2 cellular contexts compared by ENCODE assay signal in the genomic region with DNA sequence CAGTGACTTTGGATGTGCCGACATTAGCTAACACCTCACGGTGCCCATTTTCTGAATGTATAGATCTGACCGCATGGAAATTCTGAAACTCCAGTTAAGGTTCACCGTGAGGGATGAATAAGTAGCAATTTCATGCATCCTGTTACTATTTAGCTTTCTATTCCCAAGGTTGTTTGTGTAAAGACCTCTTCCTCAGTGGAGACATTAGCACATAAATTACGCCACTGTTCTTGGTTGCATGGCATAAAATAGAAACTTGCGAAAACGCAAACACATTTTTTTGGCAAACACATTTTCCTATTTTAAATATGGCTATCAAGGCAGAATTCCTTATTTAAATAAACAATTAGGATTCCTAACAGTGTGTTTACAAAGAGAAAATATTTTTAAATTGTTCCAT.
TF ChIP-seq lines count a peak whose summit lies in the region.

No MANE protein-coding gene starts in this region.

TF ChIP-seq in WTC11, 78 proteins besides CTCF, POLR2A, EP300 and RAD21 (continued from another document and continues in another):
- TF ChIP-seq, protein P1, sequence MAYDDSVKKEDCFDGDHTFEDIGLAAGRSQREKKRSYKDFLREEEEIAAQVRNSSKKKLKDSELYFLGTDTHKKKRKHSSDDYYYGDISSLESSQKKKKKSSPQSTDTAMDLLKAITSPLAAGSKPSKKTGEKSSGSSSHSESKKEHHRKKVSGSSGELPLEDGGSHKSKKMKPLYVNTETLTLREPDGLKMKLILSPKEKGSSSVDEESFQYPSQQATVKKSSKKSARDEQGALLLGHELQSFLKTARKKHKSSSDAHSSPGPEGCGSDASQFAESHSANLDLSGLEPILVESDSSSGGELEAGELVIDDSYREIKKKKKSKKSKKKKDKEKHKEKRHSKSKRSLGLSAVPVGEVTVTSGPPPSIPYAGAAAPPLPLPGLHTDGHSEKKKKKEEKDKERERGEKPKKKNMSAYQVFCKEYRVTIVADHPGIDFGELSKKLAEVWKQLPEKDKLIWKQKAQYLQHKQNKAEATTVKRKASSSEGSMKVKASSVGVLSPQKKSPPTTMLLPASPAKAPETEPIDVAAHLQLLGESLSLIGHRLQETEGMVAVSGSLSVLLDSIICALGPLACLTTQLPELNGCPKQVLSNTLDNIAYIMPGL (CRISPR knock-in tag; IDR thresholded peaks at IDR 0.05), result no peak
- no peak for TF ChIP-seq JUN (CRISPR knock-in tag; IDR thresholded peaks at IDR 0.05)
- no peak for TF ChIP-seq SMAD4 (CRISPR knock-in tag; IDR thresholded peaks at IDR 0.05)
- TF ChIP-seq ZNF317 (CRISPR knock-in tag; IDR thresholded peaks at IDR 0.05; ENCODE audit: borderline replicate concordance, low read depth), result no peak
- TF ChIP-seq, protein P2, sequence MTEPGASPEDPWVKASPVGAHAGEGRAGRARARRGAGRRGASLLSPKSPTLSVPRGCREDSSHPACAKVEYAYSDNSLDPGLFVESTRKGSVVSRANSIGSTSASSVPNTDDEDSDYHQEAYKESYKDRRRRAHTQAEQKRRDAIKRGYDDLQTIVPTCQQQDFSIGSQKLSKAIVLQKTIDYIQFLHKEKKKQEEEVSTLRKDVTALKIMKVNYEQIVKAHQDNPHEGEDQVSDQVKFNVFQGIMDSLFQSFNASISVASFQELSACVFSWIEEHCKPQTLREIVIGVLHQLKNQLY (CRISPR knock-in tag; IDR thresholded peaks at IDR 0.05), result no peak
- no peak for TF ChIP-seq SMAD3 (CRISPR knock-in tag; IDR thresholded peaks at IDR 0.05; ENCODE audit: borderline replicate concordance)
- TF ChIP-seq, protein P3, sequence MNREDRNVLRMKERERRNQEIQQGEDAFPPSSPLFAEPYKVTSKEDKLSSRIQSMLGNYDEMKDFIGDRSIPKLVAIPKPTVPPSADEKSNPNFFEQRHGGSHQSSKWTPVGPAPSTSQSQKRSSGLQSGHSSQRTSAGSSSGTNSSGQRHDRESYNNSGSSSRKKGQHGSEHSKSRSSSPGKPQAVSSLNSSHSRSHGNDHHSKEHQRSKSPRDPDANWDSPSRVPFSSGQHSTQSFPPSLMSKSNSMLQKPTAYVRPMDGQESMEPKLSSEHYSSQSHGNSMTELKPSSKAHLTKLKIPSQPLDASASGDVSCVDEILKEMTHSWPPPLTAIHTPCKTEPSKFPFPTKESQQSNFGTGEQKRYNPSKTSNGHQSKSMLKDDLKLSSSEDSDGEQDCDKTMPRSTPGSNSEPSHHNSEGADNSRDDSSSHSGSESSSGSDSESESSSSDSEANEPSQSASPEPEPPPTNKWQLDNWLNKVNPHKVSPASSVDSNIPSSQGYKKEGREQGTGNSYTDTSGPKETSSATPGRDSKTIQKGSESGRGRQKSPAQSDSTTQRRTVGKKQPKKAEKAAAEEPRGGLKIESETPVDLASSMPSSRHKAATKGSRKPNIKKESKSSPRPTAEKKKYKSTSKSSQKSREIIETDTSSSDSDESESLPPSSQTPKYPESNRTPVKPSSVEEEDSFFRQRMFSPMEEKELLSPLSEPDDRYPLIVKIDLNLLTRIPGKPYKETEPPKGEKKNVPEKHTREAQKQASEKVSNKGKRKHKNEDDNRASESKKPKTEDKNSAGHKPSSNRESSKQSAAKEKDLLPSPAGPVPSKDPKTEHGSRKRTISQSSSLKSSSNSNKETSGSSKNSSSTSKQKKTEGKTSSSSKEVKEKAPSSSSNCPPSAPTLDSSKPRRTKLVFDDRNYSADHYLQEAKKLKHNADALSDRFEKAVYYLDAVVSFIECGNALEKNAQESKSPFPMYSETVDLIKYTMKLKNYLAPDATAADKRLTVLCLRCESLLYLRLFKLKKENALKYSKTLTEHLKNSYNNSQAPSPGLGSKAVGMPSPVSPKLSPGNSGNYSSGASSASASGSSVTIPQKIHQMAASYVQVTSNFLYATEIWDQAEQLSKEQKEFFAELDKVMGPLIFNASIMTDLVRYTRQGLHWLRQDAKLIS (CRISPR knock-in tag; IDR thresholded peaks at IDR 0.05; ENCODE audit: borderline replicate concordance), result no peak
- no peak for TF ChIP-seq JAZF1 (CRISPR knock-in tag; IDR thresholded peaks at IDR 0.05)
- no peak for TF ChIP-seq AR (CRISPR knock-in tag; IDR thresholded peaks at IDR 0.05)
- TF ChIP-seq SP1 (CRISPR knock-in tag; conservative IDR thresholded peaks at IDR 0.05), result no peak
- TF ChIP-seq, protein P4, sequence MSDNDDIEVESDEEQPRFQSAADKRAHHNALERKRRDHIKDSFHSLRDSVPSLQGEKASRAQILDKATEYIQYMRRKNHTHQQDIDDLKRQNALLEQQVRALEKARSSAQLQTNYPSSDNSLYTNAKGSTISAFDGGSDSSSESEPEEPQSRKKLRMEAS (CRISPR knock-in tag; IDR thresholded peaks at IDR 0.05), result no peak
- no peak for TF ChIP-seq NFYB (CRISPR knock-in tag; conservative IDR thresholded peaks at IDR 0.05; ENCODE audit: low read depth)
- TF ChIP-seq, protein P5, sequence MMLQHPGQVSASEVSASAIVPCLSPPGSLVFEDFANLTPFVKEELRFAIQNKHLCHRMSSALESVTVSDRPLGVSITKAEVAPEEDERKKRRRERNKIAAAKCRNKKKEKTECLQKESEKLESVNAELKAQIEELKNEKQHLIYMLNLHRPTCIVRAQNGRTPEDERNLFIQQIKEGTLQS (CRISPR knock-in tag; conservative IDR thresholded peaks at IDR 0.05), result no peak
- no peak for TF ChIP-seq HMGA2 (CRISPR knock-in tag; IDR thresholded peaks at IDR 0.05)

TF ChIP-seq in GM23338, 12 proteins besides CTCF, POLR2A, EP300 and RAD21:
- TF ChIP-seq, protein P6, sequence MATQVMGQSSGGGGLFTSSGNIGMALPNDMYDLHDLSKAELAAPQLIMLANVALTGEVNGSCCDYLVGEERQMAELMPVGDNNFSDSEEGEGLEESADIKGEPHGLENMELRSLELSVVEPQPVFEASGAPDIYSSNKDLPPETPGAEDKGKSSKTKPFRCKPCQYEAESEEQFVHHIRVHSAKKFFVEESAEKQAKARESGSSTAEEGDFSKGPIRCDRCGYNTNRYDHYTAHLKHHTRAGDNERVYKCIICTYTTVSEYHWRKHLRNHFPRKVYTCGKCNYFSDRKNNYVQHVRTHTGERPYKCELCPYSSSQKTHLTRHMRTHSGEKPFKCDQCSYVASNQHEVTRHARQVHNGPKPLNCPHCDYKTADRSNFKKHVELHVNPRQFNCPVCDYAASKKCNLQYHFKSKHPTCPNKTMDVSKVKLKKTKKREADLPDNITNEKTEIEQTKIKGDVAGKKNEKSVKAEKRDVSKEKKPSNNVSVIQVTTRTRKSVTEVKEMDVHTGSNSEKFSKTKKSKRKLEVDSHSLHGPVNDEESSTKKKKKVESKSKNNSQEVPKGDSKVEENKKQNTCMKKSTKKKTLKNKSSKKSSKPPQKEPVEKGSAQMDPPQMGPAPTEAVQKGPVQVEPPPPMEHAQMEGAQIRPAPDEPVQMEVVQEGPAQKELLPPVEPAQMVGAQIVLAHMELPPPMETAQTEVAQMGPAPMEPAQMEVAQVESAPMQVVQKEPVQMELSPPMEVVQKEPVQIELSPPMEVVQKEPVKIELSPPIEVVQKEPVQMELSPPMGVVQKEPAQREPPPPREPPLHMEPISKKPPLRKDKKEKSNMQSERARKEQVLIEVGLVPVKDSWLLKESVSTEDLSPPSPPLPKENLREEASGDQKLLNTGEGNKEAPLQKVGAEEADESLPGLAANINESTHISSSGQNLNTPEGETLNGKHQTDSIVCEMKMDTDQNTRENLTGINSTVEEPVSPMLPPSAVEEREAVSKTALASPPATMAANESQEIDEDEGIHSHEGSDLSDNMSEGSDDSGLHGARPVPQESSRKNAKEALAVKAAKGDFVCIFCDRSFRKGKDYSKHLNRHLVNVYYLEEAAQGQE (IDR thresholded peaks at IDR 0.05; ENCODE audit: unreplicated experiment), result no peak
- TF ChIP-seq JUNB (IDR thresholded peaks at IDR 0.05; ENCODE audit: unreplicated experiment) (no peak), EZH2 (IDR thresholded peaks at IDR 0.05; ENCODE audit: low read depth, unreplicated experiment) (no peak), POLR2AphosphoS5 (IDR thresholded peaks at IDR 0.05; ENCODE audit: low read depth) (no peak), EZH2phosphoT487 (IDR thresholded peaks at IDR 0.05; ENCODE audit: unreplicated experiment) (no peak), CREB1 (CRISPR knock-in tag; IDR thresholded peaks at IDR 0.05; ENCODE audit: low read depth) (no peak), ZNF331 (CRISPR knock-in tag; IDR thresholded peaks at IDR 0.05; ENCODE audit: low read depth) (no peak), ETS1 (IDR thresholded peaks at IDR 0.05) (no peak), STAT1 (IDR thresholded peaks at IDR 0.05; ENCODE audit: unreplicated experiment) (no peak)
